ENCODE assay signal across 1 cellular context in genomic region chrX:20151689-20152088, GRCh38.
A peak's percentile ranks its signal among the peaks of the same experiment; 100 is the strongest.
TF ChIP-seq lines count a peak whose summit lies in the region.

No MANE protein-coding gene starts in this region.

TF ChIP-seq in HepG2, 621 proteins besides CTCF, POLR2A, EP300 and RAD21:
- TF ChIP-seq RBM22 (optimal IDR thresholded peaks at IDR 0.05; ENCODE audit: low read length): peak; percentile 91
- TF ChIP-seq POLR2AphosphoS5 (IDR thresholded peaks at IDR 0.05; ENCODE audit: low read depth, low read length): peak; percentile 20; the same call in 1 of the 2 replicates
- TF ChIP-seq REPIN1 (CRISPR knock-in tag; IDR thresholded peaks at IDR 0.05; ENCODE audit: borderline replicate concordance, low read depth): no peak
- peak; percentile 74; the same call in 1 of the 2 replicates for TF ChIP-seq POLR2AphosphoS2 (IDR thresholded peaks at IDR 0.05; ENCODE audit: low read depth, low read length)
- no peak for TF ChIP-seq ZBTB1 (CRISPR knock-in tag; IDR thresholded peaks at IDR 0.05; ENCODE audit: borderline replicate concordance)
- no peak for TF ChIP-seq CC2D1A (CRISPR knock-in tag; IDR thresholded peaks at IDR 0.05)
